ENCODE assay signal across 26 cellular contexts in the genomic region with DNA sequence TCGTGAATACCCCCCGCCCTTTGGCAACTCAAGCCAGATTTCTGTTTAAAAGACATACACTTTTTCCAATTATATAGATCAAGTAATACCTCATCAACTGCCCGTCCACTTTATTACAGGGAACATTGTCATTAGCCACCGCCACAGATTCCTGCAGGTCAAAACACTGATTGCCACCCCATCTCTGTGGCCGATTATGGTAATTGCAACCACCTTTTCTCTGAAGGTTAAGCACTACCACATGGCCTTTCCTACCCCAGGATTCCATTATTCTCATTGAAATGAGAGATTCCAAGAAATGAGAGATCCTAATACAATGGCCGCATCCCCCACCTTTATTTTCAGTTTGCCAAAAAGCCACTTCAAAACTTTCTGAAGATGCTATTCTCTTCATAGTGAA.
DNase-seq lines count a peak whose midpoint lies in the region; ATAC-seq, FAIRE-seq and TF ChIP-seq lines count a peak whose summit lies in the region.
"Had no signal": no experiment of that assay in that cellular context is flagged by ENCODE, and none has a peak within 500 bp of the region (broad histone marks: within the 10 kb centered on the region; RNA-seq: fewer than 3 reads in every experiment).

No MANE protein-coding gene starts in this region.

- H3K4me3 ChIP-seq in neural progenitor cell, result no peak overlapping the region
- H3K4me3 ChIP-seq: HAP-1, K562 had no signal

- H3K4me2 ChIP-seq in H9 (ENCODE audit: insufficient read depth, insufficient read length, low read length) (no peak overlapping the region), neural progenitor cell (no peak overlapping the region)

- H2AFZ ChIP-seq in H9 (ENCODE audit: low read length) (no peak overlapping the region), neural progenitor cell (replicated peaks) (no peak overlapping the region)

- no peak overlapping the region for H2BK5ac ChIP-seq in H9 (ENCODE audit: insufficient read length, low read length)

- H2BK12ac ChIP-seq in H9 (ENCODE audit: insufficient read length, low read depth, low read length), result no peak overlapping the region

- no peaks in the 10 kb centered on the region for H3F3A ChIP-seq in neural progenitor cell (ENCODE audit: low read depth)

- H3K9me3 Mint-ChIP-seq in H9 (no peaks in the 10 kb centered on the region), neural progenitor cell (no peaks in the 10 kb centered on the region)
- H3K9me3 Mint-ChIP-seq in stimulated activated naive CD8-positive, alpha-beta T cell treated with anti-CD3 and anti-CD28 coated beads, Interleukin-15, amount 100 ng/mL, for 72 hours, result no peaks in the 10 kb centered on the region

- H3K23ac ChIP-seq in H9 (ENCODE audit: insufficient read length, low read depth, low read length), result no peak overlapping the region

- H3K27me3 Mint-ChIP-seq in H9 (ENCODE audit: low read depth) (no peaks in the 10 kb centered on the region), neural progenitor cell (ENCODE audit: insufficient read depth, low read depth) (no peaks in the 10 kb centered on the region)
- no peaks in the 10 kb centered on the region for H3K27me3 Mint-ChIP-seq in stimulated activated naive CD8-positive, alpha-beta T cell treated with anti-CD3 and anti-CD28 coated beads, Interleukin-15, amount 100 ng/mL, for 72 hours
- H3K27me3 Mint-ChIP-seq: CD4-positive, CD25-positive, alpha-beta regulatory T cell; CD8-positive, alpha-beta memory T cell had no signal

- H3K4me3 Mint-ChIP-seq in H9 (no peak overlapping the region), neural progenitor cell (no peak overlapping the region)
- no peak overlapping the region for H3K4me3 Mint-ChIP-seq in stimulated activated naive CD8-positive, alpha-beta T cell treated with anti-CD3 and anti-CD28 coated beads, Interleukin-15, amount 100 ng/mL, for 72 hours
- H3K4me3 Mint-ChIP-seq: CD4-positive, CD25-positive, alpha-beta regulatory T cell; CD8-positive, alpha-beta memory T cell had no signal

- no peak overlapping the region for H3K14ac ChIP-seq in H9 (ENCODE audit: insufficient read depth, low read length)

- H3K27ac Mint-ChIP-seq in H9 (no peak overlapping the region), neural progenitor cell (no peak overlapping the region)
- no peak overlapping the region for H3K27ac Mint-ChIP-seq in stimulated activated naive CD8-positive, alpha-beta T cell treated with anti-CD3 and anti-CD28 coated beads, Interleukin-15, amount 100 ng/mL, for 72 hours
- H3K27ac Mint-ChIP-seq: CD4-positive, CD25-positive, alpha-beta regulatory T cell; CD8-positive, alpha-beta memory T cell had no signal

- no peaks in the 10 kb centered on the region for H3K9me3 ChIP-seq in H9 (ENCODE audit: control insufficient read depth, low read depth, low read length)
- H3K9me3 ChIP-seq in neural progenitor cell (ENCODE audit: low read depth), result no peaks in the 10 kb centered on the region
- H3K9me3 ChIP-seq: BE2C, HAP-1 had no signal

- no peak overlapping the region for H2AK5ac ChIP-seq in H9 (ENCODE audit: insufficient read length, low read length)

- H3K27me3 ChIP-seq in H9 (ENCODE audit: insufficient read depth, low read length), result no peaks in the 10 kb centered on the region
- H3K27me3 ChIP-seq in neural progenitor cell, result no peaks in the 10 kb centered on the region
- H3K27me3 ChIP-seq: BE2C had no signal

- peak; percentile 90 for FAIRE-seq in G401.6 (lab: Jason Lieb, UNC)
- FAIRE-seq: A204.1, GM12892, GM18507, K562 had no signal

- no peak overlapping the region for H3K9ac ChIP-seq in H9 (ENCODE audit: extremely low read depth, insufficient read length, low read length)
- no peak overlapping the region for H3K9ac ChIP-seq in neural progenitor cell

- peak; percentile 29; the same call in 2 of the 3 replicates for TF ChIP-seq CTCF in H9 (conservative IDR thresholded peaks at IDR 0.05)
- peak; percentile 12 for TF ChIP-seq CTCF in neural progenitor cell (IDR thresholded peaks at IDR 0.05)

- no peak overlapping the region for H3T11ph ChIP-seq in H9 (ENCODE audit: low read length)

- no peaks in the 10 kb centered on the region for H3K79me1 ChIP-seq in H9 (ENCODE audit: insufficient read depth, low read depth, low read length, poor library complexity, severe bottlenecking)

- WGBS in H9 (ENCODE audit: extremely low coverage, insufficient read length, low lambda C conversion rate), result no CpG with 5 or more reads among the region's 6 CpGs

- H2BK15ac ChIP-seq in H9 (ENCODE audit: low read depth, low read length), result no peak overlapping the region

- no peak for ATAC-seq in stimulated activated naive CD8-positive, alpha-beta T cell treated with anti-CD3 and anti-CD28 coated beads, Interleukin-15, amount 100 ng/mL, for 72 hours
- no peak for ATAC-seq in GM19463 (IDR thresholded peaks at IDR 0.05; ENCODE audit: unreplicated experiment)
- ATAC-seq: K562 had no signal

- DNase-seq in H9, result no peak
- peak; percentile 60 for DNase-seq in cerebellar cortex (ENCODE audit: low spot score)
- DNase-seq in neural progenitor cell (ENCODE audit: low spot score), result peak; percentile 3
- DNase-seq in stimulated activated naive CD8-positive, alpha-beta T cell treated with anti-CD3 and anti-CD28 coated beads, Interleukin-15, amount 100 ng/mL, for 72 hours, result no peak
- no peak for DNase-seq in activated CD4-positive, CD25-positive, alpha-beta regulatory T cell treated with anti-CD3 and anti-CD28 coated beads, Interleukin-2, amount 50 U/mL, for 72 hours
- DNase-seq: ACHN; BE2C; C1 segment of cervical spinal cord; CD4-positive, CD25-positive, alpha-beta regulatory T cell; CD8-positive, alpha-beta memory T cell; COR-L47; DMS 273 treated with DMSO at 0.1 percent for 48 hours; DMS53; DND-41; EL; GDM1; GOT3; IMR-90 had no signal

- peaks cover 4% of the 10 kb centered on the region; the same call in 1 of the 2 replicates for H3K4me1 ChIP-seq in H9 (ENCODE audit: insufficient read depth, low read length)
- H3K4me1 ChIP-seq in neural progenitor cell, result peaks cover 11% of the 10 kb centered on the region
- H3K4me1 ChIP-seq: BE2C, HAP-1 had no signal

- no peak overlapping the region for H4K91ac ChIP-seq in H9 (ENCODE audit: insufficient read length, low read depth, low read length)

- no peak overlapping the region for H4K5ac ChIP-seq in H9 (ENCODE audit: insufficient read length, low read depth, low read length)

- H4K8ac ChIP-seq in H9 (replicated peaks; ENCODE audit: insufficient read length, low read depth, low read length), result no peak overlapping the region

- H2BK120ac ChIP-seq in H9 (ENCODE audit: low read depth, low read length, poor library complexity, severe bottlenecking), result no peak overlapping the region

- H3K36me3 ChIP-seq in neural progenitor cell, result no peaks in the 10 kb centered on the region
- H3K36me3 ChIP-seq: BE2C, HAP-1 had no signal

- no peak overlapping the region for H3K18ac ChIP-seq in H9 (ENCODE audit: insufficient read length, low read depth, low read length)

- H3K23me2 ChIP-seq in H9 (ENCODE audit: insufficient read length, low read depth, low read length, poor library complexity, severe bottlenecking), result no peaks in the 10 kb centered on the region

- peaks cover 17 to 26% of the 10 kb centered on the region in 2 experiments for H3K4me1 Mint-ChIP-seq in H9
- peaks cover 7% of the 10 kb centered on the region for H3K4me1 Mint-ChIP-seq in neural progenitor cell
- H3K4me1 Mint-ChIP-seq in stimulated activated naive CD8-positive, alpha-beta T cell treated with anti-CD3 and anti-CD28 coated beads, Interleukin-15, amount 100 ng/mL, for 72 hours, result peaks cover 8% of the 10 kb centered on the region
- H3K4me1 Mint-ChIP-seq: CD4-positive, CD25-positive, alpha-beta regulatory T cell; CD8-positive, alpha-beta memory T cell had no signal

- H3K79me2 ChIP-seq in H9 (ENCODE audit: insufficient read depth, low read length) (no peaks in the 10 kb centered on the region), neural progenitor cell (ENCODE audit: low read depth) (no peaks in the 10 kb centered on the region)

- H3K36me3 Mint-ChIP-seq in H9 (ENCODE audit: insufficient read depth in 1 of 3, low read depth in 3 of 3), result no peaks in the 10 kb centered on the region
- H3K36me3 Mint-ChIP-seq in neural progenitor cell, result no peaks in the 10 kb centered on the region
- H3K36me3 Mint-ChIP-seq: CD4-positive, CD25-positive, alpha-beta regulatory T cell; CD8-positive, alpha-beta memory T cell had no signal

- no peaks in the 10 kb centered on the region for H4K20me1 ChIP-seq in H9 (ENCODE audit: control insufficient read depth, insufficient read depth, insufficient read length)
- no peaks in the 10 kb centered on the region for H4K20me1 ChIP-seq in neural progenitor cell (ENCODE audit: low read depth)

- no peak overlapping the region for H3K56ac ChIP-seq in H9 (ENCODE audit: insufficient read length, low read depth, low read length)

- H3K27ac ChIP-seq in H9 (ENCODE audit: insufficient read length, low read depth, low read length), result no peak overlapping the region
- no peak overlapping the region for H3K27ac ChIP-seq in neural progenitor cell
- H3K27ac ChIP-seq: HL-60 had no signal

- H3K4ac ChIP-seq in H9 (ENCODE audit: low read depth, low read length), result no peak overlapping the region

- no peak overlapping the region for H2BK20ac ChIP-seq in H9 (ENCODE audit: low read depth, low read length, poor library complexity, severe bottlenecking)

Comparison
In these comparisons a context has a peak if more than half of its experiments do, and no peak if none do; other contexts are left out.
1. DNase-seq: peak in cerebellar cortex (single experiment) and neural progenitor cell (single experiment); none in H9 (single experiment), stimulated activated naive CD8-positive, alpha-beta T cell treated with anti-CD3 and anti-CD28 coated beads, Interleukin-15, amount 100 ng/mL, for 72 hours (0 of 2) and activated CD4-positive, CD25-positive, alpha-beta regulatory T cell treated with anti-CD3 and anti-CD28 coated beads, Interleukin-2, amount 50 U/mL, for 72 hours (single experiment).